Comparison of ENCODE assay signal across 11 cellular contexts in genomic region chr17:27380551-27380950, GRCh38.
DNase-seq lines count a peak whose midpoint lies in the region; ATAC-seq and TF ChIP-seq lines count a peak whose summit lies in the region.
"Had no signal": no experiment of that assay in that cellular context is flagged by ENCODE, and none has a peak within 500 bp of the region (broad histone marks: within the 10 kb centered on the region; RNA-seq: fewer than 3 reads in every experiment).

No MANE protein-coding gene starts in this region.

- DNase-seq in chondrocyte (ENCODE audit: low spot score) (peak; percentile 54), thoracic aorta (ENCODE audit: low spot score) (no peak), AG08396 (ENCODE audit: low spot score) (no peak)
- DNase-seq in NK-92 treated with Interleukin-12 subunit alpha and Interleukin-12 subunit beta, amount 100 ng/mL, for 24 hours (lab: John Stamatoyannopoulos, UW), result no peak
- DNase-seq: NCI-H1417 treated with DMSO at 0.1 percent for 48 hours had no signal

- H3K4me3 ChIP-seq in OCI-LY3 (ENCODE audit: low read length) (no peak overlapping the region), thoracic aorta (peak overlapping the region; percentile 56)
- H3K4me3 ChIP-seq: lung had no signal

- H3K36me3 Mint-ChIP-seq in chondrocyte (ENCODE audit: low read depth) (no peaks in the 10 kb centered on the region), nephron (ENCODE audit: low read depth) (no peaks in the 10 kb centered on the region)

- H3K79me2 ChIP-seq in OCI-LY3 (ENCODE audit: low read length), result no peaks in the 10 kb centered on the region

- H3K36me3 ChIP-seq in OCI-LY3 (replicated peaks; ENCODE audit: low read depth, low read length), result no peaks in the 10 kb centered on the region
- H3K36me3 ChIP-seq in thoracic aorta, result no peaks in the 10 kb centered on the region

- no peak overlapping the region for H2AFZ ChIP-seq in OCI-LY3 (ENCODE audit: low read depth, low read length)

- ATAC-seq in thoracic aorta (ENCODE audit: insufficient number of reproducible peaks, low FRiP score, low read depth), result no peak
- ATAC-seq in GM19324 (IDR thresholded peaks at IDR 0.05; ENCODE audit: low FRiP score, unreplicated experiment), result no peak

- H3K4me1 Mint-ChIP-seq in chondrocyte (ENCODE audit: low read depth) (peaks cover 68% of the 10 kb centered on the region), nephron (peaks cover 47% of the 10 kb centered on the region)

- H3K9me3 Mint-ChIP-seq in chondrocyte (ENCODE audit: low read depth) (peaks cover 4% of the 10 kb centered on the region), nephron (peaks cover 2% of the 10 kb centered on the region)
- H3K9me3 Mint-ChIP-seq: activated naive CD4-positive, alpha-beta T cell treated with anti-CD3 and anti-CD28 coated beads for 36 hours had no signal

- H3K9me3 ChIP-seq in OCI-LY3 (ENCODE audit: insufficient read depth, low read length), result no peaks in the 10 kb centered on the region
- H3K9me3 ChIP-seq in thoracic aorta, result no peaks in the 10 kb centered on the region

- H3K27ac Mint-ChIP-seq in chondrocyte (ENCODE audit: unreplicated experiment) (peak overlapping the region; percentile 95), nephron (peak overlapping the region; percentile 83 to 90 (median 89))
- H3K27ac Mint-ChIP-seq: activated CD4-positive, alpha-beta memory T cell treated with anti-CD3 and anti-CD28 coated beads for 36 hours; activated naive CD4-positive, alpha-beta T cell treated with anti-CD3 and anti-CD28 coated beads for 36 hours had no signal

- H3K4me3 Mint-ChIP-seq in chondrocyte (ENCODE audit: unreplicated experiment) (peak overlapping the region; percentile 60), nephron (peak overlapping the region in 2 of 3 experiments; percentile 38 to 76)
- H3K4me3 Mint-ChIP-seq: activated CD4-positive, alpha-beta memory T cell treated with anti-CD3 and anti-CD28 coated beads for 36 hours; activated naive CD4-positive, alpha-beta T cell treated with anti-CD3 and anti-CD28 coated beads for 36 hours had no signal

- no peak for TF ChIP-seq CTCF in OCI-LY3 (IDR thresholded peaks at IDR 0.05; ENCODE audit: low read depth, low read length)
- TF ChIP-seq CTCF in chondrocyte (IDR thresholded peaks at IDR 0.05), result no peak
- TF ChIP-seq CTCF in nephron (IDR thresholded peaks at IDR 0.05; ENCODE audit: unreplicated experiment in 3 of 3), result no peak
- no peak for TF ChIP-seq CTCF in thoracic aorta (IDR thresholded peaks at IDR 0.05)

- H3K27ac ChIP-seq in OCI-LY3 (ENCODE audit: low read length) (no peak overlapping the region), thoracic aorta (peak overlapping the region in 1 of 2 donors; percentile 35)

- H3K27me3 ChIP-seq in OCI-LY3 (ENCODE audit: low read depth, low read length), result peaks cover 4% of the 10 kb centered on the region
- no peaks in the 10 kb centered on the region for H3K27me3 ChIP-seq in thoracic aorta (replicated peaks; ENCODE audit: insufficient read depth)

- H3K4me2 ChIP-seq in OCI-LY3 (ENCODE audit: low read length), result peak overlapping the region; percentile 43

- no peaks in the 10 kb centered on the region for H4K20me1 ChIP-seq in OCI-LY3 (ENCODE audit: insufficient read depth, low read length)

- H3K4me1 ChIP-seq in OCI-LY3 (ENCODE audit: low read length) (peaks cover 13% of the 10 kb centered on the region), thoracic aorta (ENCODE audit: control insufficient read depth in 1 of 2, low read depth in 2 of 2) (peaks cover 13 to 32% of the 10 kb centered on the region in 2 donors)

- H3K27me3 Mint-ChIP-seq in chondrocyte (ENCODE audit: low read depth), result no peaks in the 10 kb centered on the region
- H3K27me3 Mint-ChIP-seq in nephron (ENCODE audit: low read depth), result peaks cover 3% of the 10 kb centered on the region

- no peak overlapping the region for H3K9ac ChIP-seq in OCI-LY3 (ENCODE audit: low read length)
